8 cellular contexts compared by ENCODE assay signal in the genomic region with DNA sequence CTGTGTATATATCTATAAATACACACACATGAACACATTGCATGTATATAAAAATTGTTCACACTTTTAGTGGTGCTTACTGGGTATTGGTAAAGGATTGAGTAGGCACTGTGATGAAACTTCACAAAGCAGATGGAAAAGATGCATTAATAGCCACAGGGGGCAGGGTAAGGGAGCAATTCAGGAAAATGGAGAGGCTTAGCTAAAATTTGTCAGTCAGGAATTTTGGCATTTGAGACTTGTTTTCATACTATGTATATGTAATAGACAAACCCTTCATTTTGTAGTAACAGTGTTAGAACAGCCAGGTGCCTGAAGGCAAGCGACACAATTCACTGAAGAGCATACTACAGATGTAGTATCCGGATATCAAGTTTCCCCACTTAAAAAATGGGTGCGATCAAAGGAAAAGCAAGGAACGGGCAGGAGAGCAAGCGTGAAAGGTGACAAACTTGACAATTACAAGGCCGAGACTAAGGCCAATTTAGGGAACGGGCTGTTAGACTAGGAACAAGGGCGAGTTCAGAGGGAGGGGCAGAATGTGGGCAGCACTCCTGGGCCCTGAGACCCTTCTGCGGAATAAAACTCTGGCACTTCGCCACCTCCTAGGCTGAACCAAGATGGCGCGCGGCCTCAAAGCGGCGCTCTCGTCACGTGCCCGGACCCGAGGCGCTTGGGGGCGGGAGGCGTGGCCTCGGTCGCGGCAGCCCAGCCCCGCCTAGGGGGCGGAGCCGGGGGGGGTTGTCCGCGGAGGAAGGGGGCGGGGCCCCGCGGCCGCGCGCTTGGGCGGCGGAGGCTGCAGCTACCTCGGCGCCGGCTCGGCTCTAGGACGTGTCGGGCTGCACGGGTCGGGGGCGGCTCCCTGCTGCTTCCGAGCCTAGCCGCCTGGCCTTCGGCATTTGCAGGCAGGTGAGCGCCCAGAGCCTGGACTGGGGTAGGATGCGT. TPM values are rescaled to one million over a fixed set of nuclear protein-coding genes. Genes with fewer than 3 reads are reported as not detected.
DNase-seq lines count a peak whose midpoint lies in the region; ATAC-seq and TF ChIP-seq lines count a peak whose summit lies in the region.

A gene (plus strand): TSS at position 771 of the 945 bp plus-strand sequence. CDS start 12,518 bp downstream, outside the sequence.

- TF ChIP-seq POLR2A in GM19193 (IDR thresholded peaks at IDR 0.05; ENCODE audit: extremely low read depth, insufficient read depth, insufficient read length) = peak; percentile 46
- no peak for TF ChIP-seq POLR2A in lower leg skin (IDR thresholded peaks at IDR 0.05)

- H3K27me3 Mint-ChIP-seq in activated CD4-positive, alpha-beta memory T cell treated with anti-CD3 and anti-CD28 coated beads for 36 hours = peaks cover 5% of the 10 kb centered on the region

- WGBS in lower leg skin, 2 donors = 14 to 37% methylated on average over 10 to 33 of the region's 52 CpGs

- H3K4me3 ChIP-seq in dorsolateral prefrontal cortex (peak within 1 kb of the TSS; percentile 53 to 90 (median 77)), lower leg skin (ENCODE audit: low read depth, poor library complexity, severe bottlenecking) (peak within 1 kb of the TSS; percentile 25)

- H3K4me1 Mint-ChIP-seq in activated CD4-positive, alpha-beta memory T cell treated with anti-CD3 and anti-CD28 coated beads for 36 hours (ENCODE audit: low read depth) = peaks cover 13% of the 10 kb centered on the region

- CTCF ChIA-PET in activated CD4-positive, alpha-beta memory T cell treated with anti-CD3 and anti-CD28 coated beads for 36 hours (lab: Charles Lee) = interaction anchor here (0.6 to 2.8 kb wide), 5 partner anchors 10 to 478 kb away, joined by 3 to 9 read pairs (median 5); no protein-coding TSS in a partner anchor

- peak within 1 kb of the TSS; percentile 66 for H3K4me3 Mint-ChIP-seq in activated CD4-positive, alpha-beta memory T cell treated with anti-CD3 and anti-CD28 coated beads for 36 hours

- no peaks in the 10 kb centered on the region for H3K9me3 Mint-ChIP-seq in activated CD4-positive, alpha-beta memory T cell treated with anti-CD3 and anti-CD28 coated beads for 36 hours

- peak; percentile 78 for ATAC-seq in HG03460 (IDR thresholded peaks at IDR 0.05; ENCODE audit: unreplicated experiment)

- DNase-seq in AG08395 (ENCODE audit: low spot score) (peak; percentile 97), NCI-H526 (lab: John Stamatoyannopoulos, UW) (peak; percentile 46 to 82), dorsolateral prefrontal cortex (peak; percentile 74 to 93 (median 82)), lower leg skin (ENCODE audit: low spot score in 2 of 2) (peak; percentile 72 to 97)
- peak; percentile 92 for DNase-seq in activated CD4-positive, alpha-beta memory T cell treated with anti-CD3 and anti-CD28 coated beads for 36 hours
- peak; percentile 85 for DNase-seq in stimulated activated CD4-positive, alpha-beta T cell treated with anti-CD3 and anti-CD28 coated beads, Interleukin-4, amount 100 ng/mL, for 1 hour

- H3K27ac Mint-ChIP-seq in activated CD4-positive, alpha-beta memory T cell treated with anti-CD3 and anti-CD28 coated beads for 36 hours = peak within 1 kb of the TSS; percentile 9

- peak within 1 kb of the TSS; percentile 1 to 94 (median 88) for H3K27ac ChIP-seq in dorsolateral prefrontal cortex

- POLR2A ChIA-PET in activated CD4-positive, alpha-beta memory T cell treated with anti-CD3 and anti-CD28 coated beads for 36 hours (lab: Charles Lee) = interaction anchor here (3.1 kb wide), 1 partner anchor 19 kb away, joined by 12 read pairs; a partner anchor contains a TSS

- H3K36me3 Mint-ChIP-seq in activated CD4-positive, alpha-beta memory T cell treated with anti-CD3 and anti-CD28 coated beads for 36 hours = peaks cover 20% of the 10 kb centered on the region

- H3K27me3 ChIP-seq in dorsolateral prefrontal cortex = no peaks in the 10 kb centered on the region

- intact Hi-C loops in activated CD4-positive, alpha-beta memory T cell treated with anti-CD3 and anti-CD28 coated beads for 36 hours (cut with micrococcal nuclease) = loop anchor here (1.0 kb wide), 2 partner anchors 19 to 59 kb away; a partner anchor contains a TSS
- intact Hi-C loops in dorsolateral prefrontal cortex (cut with DNase I) = no loop called here
- intact Hi-C loops in lower leg skin (cut with DNase I; ENCODE audit: low total_unique reads) = no loop called here

- TF ChIP-seq CTCF in dorsolateral prefrontal cortex (IDR thresholded peaks at IDR 0.05 in 54 of 56, conservative IDR thresholded peaks at IDR 0.05 in 2 of 56; ENCODE audit: low read depth in 1 of 56, partially characterized antibody in 56 of 56) = peak in 22 of 56 donors; percentile 5 to 62 (median 30)
- TF ChIP-seq CTCF in lower leg skin (IDR thresholded peaks at IDR 0.05) = no peak

RNA-seq across cellular contexts. Expression of the gene that starts here (rescaled TPM):
- total RNA-seq in activated CD4-positive, alpha-beta memory T cell treated with anti-CD3 and anti-CD28 coated beads for 36 hours = 10 to 100 TPM; 16.7 to 21.4 TPM
- total RNA-seq in dorsolateral prefrontal cortex = 100 to 1,000 TPM in 106 of 120 experiments, 10 to 100 TPM in 14; 47.1 to 253 (median 140) TPM
- 1 to 10 TPM; 1.7 to 4.0 (median 2.8) TPM for total RNA-seq in lower leg skin

Comparison
In these comparisons a context has a peak if more than half of its experiments do, and no peak if none do; other contexts are left out.
1. Peak in every context shown above with its lines: DNase-seq, ATAC-seq, H3K4me3 ChIP-seq and H3K27ac ChIP-seq.